7 cellular contexts compared by ENCODE assay signal in genomic region chr17:17042851-17043667, GRCh38. TPM values are rescaled to one million over a fixed set of nuclear protein-coding genes. Genes with fewer than 3 reads are reported as not detected.
DNase-seq lines count a peak whose midpoint lies in the region; ATAC-seq, FAIRE-seq and TF ChIP-seq lines count a peak whose summit lies in the region.

No MANE protein-coding gene starts in this region.

- H3K27ac Mint-ChIP-seq in brain, result peak overlapping the region; percentile 94 to 99 (median 97)

- H3K79me2 ChIP-seq in GM23248 (ENCODE audit: insufficient read depth), result peaks cover 54% of the 10 kb centered on the region

- H3K4me2 ChIP-seq in GM23248 (ENCODE audit: unreplicated experiment), result peak overlapping the region; percentile 100

- peak overlapping the region; percentile 82 for H3K27ac ChIP-seq in GM23248
- peak overlapping the region; percentile 68 to 78 for H3K27ac ChIP-seq in left lung

- peak overlapping the region; percentile 95 for H3K4me3 ChIP-seq in GM23248
- peak overlapping the region; percentile 73 to 75 for H3K4me3 ChIP-seq in left lung

- no peaks in the 10 kb centered on the region for H3K9me2 ChIP-seq in GM23248 (ENCODE audit: insufficient read depth)

- intact Hi-C loops in left lung (cut with DNase I), result no loop called here

- peak overlapping the region; percentile 54 for H2AFZ ChIP-seq in GM23248

- H3K4me1 Mint-ChIP-seq in brain, result peaks cover 68% of the 10 kb centered on the region

- H3K27me3 Mint-ChIP-seq in brain, result peaks cover 8% of the 10 kb centered on the region

- H3K4me3 Mint-ChIP-seq in brain, result peak overlapping the region; percentile 95 to 100 (median 99)

- H3K36me3 ChIP-seq in GM23248 (ENCODE audit: low read depth) (no peaks in the 10 kb centered on the region), left lung (no peaks in the 10 kb centered on the region)

- peaks cover 27% of the 10 kb centered on the region for H3K36me3 Mint-ChIP-seq in brain

- in situ Hi-C loops in GM23248 (cut with MboI), result no loop called here

- H3F3A ChIP-seq in GM23248 (ENCODE audit: insufficient read depth), result peaks cover 54% of the 10 kb centered on the region

- peaks cover 31% of the 10 kb centered on the region for H3K4me1 ChIP-seq in GM23248 (ENCODE audit: insufficient read depth)
- peaks cover 30 to 53% of the 10 kb centered on the region in 2 donors for H3K4me1 ChIP-seq in left lung

- FAIRE-seq in D721Med (lab: Jason Lieb, UNC), result no peak

- H3K9ac ChIP-seq in GM23248, result peak overlapping the region; percentile 94

- H3K27me3 ChIP-seq in GM23248 (replicated peaks; ENCODE audit: insufficient read depth) (no peaks in the 10 kb centered on the region), left lung (peaks cover 0 to 13% of the 10 kb centered on the region in 2 donors)

- H4K20me1 ChIP-seq in GM23248 (ENCODE audit: insufficient read depth), result peaks cover 11% of the 10 kb centered on the region; the same call in 1 of the 2 replicates

- ATAC-seq in left lung, result no peak
- no peak for ATAC-seq in GM21515 (IDR thresholded peaks at IDR 0.05; ENCODE audit: unreplicated experiment)

- peaks cover 2 to 14% (median 8%) of the 10 kb centered on the region in 5 experiments for H3K9me3 Mint-ChIP-seq in brain

- DNase-seq in GM23248, result peak; percentile 82
- peak; percentile 24 for DNase-seq in OCI-M1 (lab: John Stamatoyannopoulos, UW)
- DNase-seq in left lung, result peak in 1 of 2 donors; percentile 84
- peak; percentile 25 for DNase-seq in stimulated activated naive CD4-positive, alpha-beta T cell treated with Interleukin-2 at 50 U/mL for 16 hours (lab: John Stamatoyannopoulos, UW)
- no peak for DNase-seq in D721Med (ENCODE audit: insufficient read length, low spot score)

- TF ChIP-seq CTCF in brain (conservative IDR thresholded peaks at IDR 0.05) (no peak), left lung (IDR thresholded peaks at IDR 0.05) (no peak), D721Med (IDR thresholded peaks at IDR 0.05; ENCODE audit: insufficient read depth, missing control alignments) (no peak)

- WGBS in GM23248 (ENCODE audit: low coverage in 1 of 2, low lambda C conversion rate in 2 of 2, missing lambda C conversion rate in 2 of 2), 2 experiments, result 1% methylated on average over 42 of the region's 42 CpGs

- H3K9me3 ChIP-seq in GM23248 (ENCODE audit: low read depth), result no peaks in the 10 kb centered on the region
- no peaks in the 10 kb centered on the region for H3K9me3 ChIP-seq in left lung

RNA-seq across cellular contexts. Expression of gene MPRIP, which starts 0.8 kb away (rescaled TPM):
- total RNA-seq in GM23248 (2014; rRNA removed; shearing (Covaris generic)), result 292 TPM in 2 replicates
- polyA plus RNA-seq in GM23248 (2016; fragmentation: Nextera tagmentation; extraction: Ambion mirVana), result 68.4 and 73.5 TPM in 2 replicates
- polyA plus RNA-seq in brain (ENCODE audit: insufficient read depth, low read depth, low replicate concordance), result 123 TPM
- total RNA-seq in left lung, result 100 to 1,000 TPM; 259 to 338 TPM
